1 cellular context compared by ENCODE assay signal in the genomic region with DNA sequence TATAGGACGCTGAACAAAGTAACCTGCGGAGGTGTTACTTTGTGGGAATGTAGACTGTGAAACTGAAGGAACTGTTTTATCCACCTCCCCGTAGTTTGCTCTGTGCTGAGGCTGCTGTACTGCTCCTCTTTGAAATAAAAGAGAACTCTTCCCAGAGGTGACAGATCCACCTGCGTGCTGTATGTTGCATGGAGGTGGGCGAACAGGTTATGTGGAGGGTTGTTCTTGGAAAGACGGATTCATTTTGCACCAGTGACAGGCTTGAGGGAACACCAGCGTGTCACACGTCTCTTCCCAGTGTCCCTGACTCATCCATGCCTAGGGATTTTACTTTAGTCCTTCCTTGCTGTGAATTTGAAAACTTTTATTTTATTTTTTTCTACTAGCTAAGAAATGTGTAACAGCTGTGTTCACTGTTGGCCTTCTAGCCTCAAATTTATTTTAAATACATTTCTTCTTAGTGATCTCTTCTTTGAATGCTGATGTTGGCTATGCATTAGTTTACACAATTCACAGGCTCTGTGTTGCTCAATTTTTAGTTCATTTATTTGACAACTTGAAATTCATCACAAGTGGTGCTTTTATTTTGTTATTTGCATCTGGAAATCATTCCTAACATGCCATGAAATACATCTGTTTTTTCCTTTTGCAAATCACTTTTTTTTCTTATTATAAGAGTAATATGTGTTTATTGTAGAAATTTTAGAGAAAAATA.
A peak's percentile ranks its signal among the peaks of the same experiment; 100 is the strongest.
TF ChIP-seq lines count a peak whose summit lies in the region.

No MANE protein-coding gene starts in this region.

TF ChIP-seq in IMR-90, 13 proteins besides CTCF, POLR2A, EP300 and RAD21:
- TF ChIP-seq CEBPB (IDR thresholded peaks at IDR 0.05; ENCODE audit: low read depth, low read length): 0 out of 2 replicates have a peak, but pooled peaks have one; percentile 21
- no peak for TF ChIP-seq BHLHE40 (IDR thresholded peaks at IDR 0.05; ENCODE audit: low read depth, low read length)
